ENCODE assay signal across 20 cellular contexts in the genomic region with DNA sequence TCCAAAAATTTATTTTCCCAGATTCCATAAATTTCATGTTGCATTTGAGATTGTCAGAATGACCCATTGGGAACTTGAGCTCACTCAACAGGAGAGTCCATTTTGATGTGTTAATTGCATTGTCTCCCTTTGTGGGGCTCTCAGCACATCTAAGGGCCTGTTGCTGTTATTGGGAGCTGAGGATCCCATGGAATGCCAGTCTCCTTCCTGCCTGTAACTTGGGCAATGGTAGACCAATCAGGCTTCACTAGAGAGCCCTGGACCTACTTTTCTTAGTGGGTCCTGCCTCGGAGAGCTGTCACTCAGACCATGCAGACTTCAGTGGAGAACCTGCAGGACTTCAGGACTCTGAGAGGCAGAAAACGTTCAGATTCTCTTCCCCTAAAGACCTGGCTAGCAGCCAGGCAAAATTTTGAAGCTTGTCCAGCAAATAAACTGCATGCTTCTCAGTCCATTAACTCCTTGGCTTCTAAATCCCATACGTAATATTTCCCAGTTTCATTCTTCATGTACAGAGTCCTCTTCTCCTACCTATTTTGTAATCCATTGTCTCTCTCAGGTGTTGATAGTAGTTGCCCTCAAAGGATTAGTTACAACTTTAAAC. TPM values are rescaled to one million over a fixed set of nuclear protein-coding genes. Genes with fewer than 3 reads are reported as not detected.
DNase-seq lines count a peak whose midpoint lies in the region; ATAC-seq and TF ChIP-seq lines count a peak whose summit lies in the region.
"Had no signal": no experiment of that assay in that cellular context is flagged by ENCODE, and none has a peak within 500 bp of the region (broad histone marks: within the 10 kb centered on the region; RNA-seq: fewer than 3 reads in every experiment).

No MANE protein-coding gene starts in this region.

- H3K36me3 ChIP-seq in NT2/D1 (ENCODE audit: insufficient read depth, insufficient read length, low read length) (peaks cover 22% of the 10 kb centered on the region), breast epithelium (no peaks in the 10 kb centered on the region), Peyer's patch (peaks cover 0 to 28% (median 0%) of the 10 kb centered on the region in 3 donors)
- H3K36me3 ChIP-seq: ovary had no signal

- no peak overlapping the region for H3K4me3 ChIP-seq in NT2/D1 (ENCODE audit: insufficient read length, low read depth)
- H3K4me3 ChIP-seq in breast epithelium, result no peak overlapping the region
- no peak overlapping the region for H3K4me3 ChIP-seq in Peyer's patch
- H3K4me3 ChIP-seq: GM12878, K562, ovary, SJSA1 had no signal

- H3K27ac ChIP-seq in breast epithelium (no peak overlapping the region), Peyer's patch (no peak overlapping the region)
- H3K27ac ChIP-seq: ovary, SJSA1 had no signal

- H3K9me3 ChIP-seq in NT2/D1 (ENCODE audit: insufficient read depth, low read length), result no peaks in the 10 kb centered on the region
- H3K9me3 ChIP-seq in breast epithelium, result no peaks in the 10 kb centered on the region
- H3K9me3 ChIP-seq in Peyer's patch, result no peaks in the 10 kb centered on the region
- H3K9me3 ChIP-seq: ovary, SJSA1 had no signal

- TF ChIP-seq POLR2A in breast epithelium (IDR thresholded peaks at IDR 0.05), result no peak
- TF ChIP-seq POLR2A in Peyer's patch (IDR thresholded peaks at IDR 0.05), result no peak

- TF ChIP-seq CTCF in breast epithelium (IDR thresholded peaks at IDR 0.05) (no peak), Peyer's patch (IDR thresholded peaks at IDR 0.05) (no peak)

- no peak for ATAC-seq in HG03135 (IDR thresholded peaks at IDR 0.05; ENCODE audit: unreplicated experiment)
- ATAC-seq: GM12878, K562, Panc1 had no signal

- H3K27me3 ChIP-seq in NT2/D1 (ENCODE audit: insufficient read depth, insufficient read length), result no peaks in the 10 kb centered on the region
- H3K27me3 ChIP-seq in breast epithelium, result peaks cover 0 to 16% of the 10 kb centered on the region in 2 donors
- H3K27me3 ChIP-seq in Peyer's patch, result no peaks in the 10 kb centered on the region
- H3K27me3 ChIP-seq: ovary, SJSA1 had no signal

- H3K9ac ChIP-seq in NT2/D1 (ENCODE audit: insufficient read length, low read depth), result no peak overlapping the region

- peak; percentile 5 for DNase-seq in ELF-1 (ENCODE audit: low read depth, low spot score)
- peak; percentile 15 for DNase-seq in NT2/D1 (ENCODE audit: low read depth, low spot score)
- peak; percentile 41 for DNase-seq in fibroblast of peridontal ligament (ENCODE audit: extremely low read depth)
- DNase-seq in lung microvascular endothelial cell (ENCODE audit: low read depth in 2 of 2), result peak; percentile 0 to 14
- DNase-seq in breast epithelium (ENCODE audit: low spot score in 2 of 2), result no peak
- DNase-seq in Peyer's patch, result no peak
- DNase-seq in T-helper 9 cell, result no peak
- DNase-seq: activated CD4-positive, alpha-beta T cell treated with anti-CD3 and anti-CD28 coated beads, Interleukin-2, amount 50 U/mL, for 4 hours; activated naive CD4-positive, alpha-beta T cell; amniotic stem cell; central memory CD4-positive, alpha-beta T cell; mammary epithelial cell; NCI-H1694 treated with DMSO at 0.1 percent for 48 hours; ovary had no signal

- no peaks in the 10 kb centered on the region for H3K4me1 ChIP-seq in NT2/D1 (ENCODE audit: insufficient read depth, insufficient read length)
- no peaks in the 10 kb centered on the region for H3K4me1 ChIP-seq in breast epithelium
- no peaks in the 10 kb centered on the region for H3K4me1 ChIP-seq in Peyer's patch
- H3K4me1 ChIP-seq: SJSA1 had no signal

- intact Hi-C loops in breast epithelium (cut with DNase I; ENCODE audit: low total_unique reads), result no loop called here

RNA-seq across cellular contexts. Expression of a gene that starts 25.1 kb away (rescaled TPM):
- total RNA-seq in lung microvascular endothelial cell, result 10.0 and 11.9 TPM in 2 replicates
- 10 to 100 TPM; 16.7 to 22.1 (median 17.4) TPM for total RNA-seq in breast epithelium
- total RNA-seq in Peyer's patch, result 10 to 100 TPM; 19.4 to 33.2 (median 24.5) TPM

RNA-seq across cellular contexts. Expression of a gene that starts 41.9 kb away (rescaled TPM):
- 18.3 and 22.6 TPM in 2 replicates for total RNA-seq in lung microvascular endothelial cell
- total RNA-seq in breast epithelium, result 10 to 100 TPM; 29.5 to 34.4 (median 33.4) TPM
- total RNA-seq in Peyer's patch, result 10 to 100 TPM in 1 of 4 donors, 1 to 10 TPM in 3; 3.9 to 17.3 (median 5.6) TPM
- total RNA-seq: T-helper 2 cell treated with Interferon-gamma antibody and Interleukin-4, amounts not matched to agents 100 ng/mL and 5 ng/mL, for 36 hours had no signal

Comparison
In these comparisons a context has a peak if more than half of its experiments do, and no peak if none do; other contexts are left out.
1. DNase-seq: peak in ELF-1 (single experiment), NT2/D1 (single experiment), fibroblast of peridontal ligament (single experiment) and lung microvascular endothelial cell (2 of 2); none in breast epithelium (0 of 2), Peyer's patch (0 of 3) and T-helper 9 cell (single experiment).